In genomic region chr17:72122668-72123495, GRCh38 we compare ENCODE assay signal across 1 cellular context.
TF ChIP-seq lines count a peak whose summit lies in the region.

No MANE protein-coding gene starts in this region.

TF ChIP-seq in HepG2, 621 proteins besides CTCF, POLR2A, EP300 and RAD21 (continued from another document and continues in another):
- TF ChIP-seq PREB (CRISPR knock-in tag; IDR thresholded peaks at IDR 0.05) (no peak), MXD3 (CRISPR knock-in tag; IDR thresholded peaks at IDR 0.05) (no peak), GFI1 (CRISPR knock-in tag; IDR thresholded peaks at IDR 0.05; ENCODE audit: borderline replicate concordance) (peak; percentile 86; the same call in 1 of the 2 replicates), RCOR2 (CRISPR knock-in tag; IDR thresholded peaks at IDR 0.05) (peak; percentile 35; the same call in 1 of the 2 replicates), ZNF660 (CRISPR knock-in tag; IDR thresholded peaks at IDR 0.05; ENCODE audit: borderline replicate concordance, low read depth) (no peak), ZNF460 (CRISPR knock-in tag; IDR thresholded peaks at IDR 0.05; ENCODE audit: borderline replicate concordance) (no peak; the same call in 1 of the 2 replicates), ZNF446 (CRISPR knock-in tag; IDR thresholded peaks at IDR 0.05) (no peak), CC2D1A (CRISPR knock-in tag; IDR thresholded peaks at IDR 0.05) (no peak), HMG20A (CRISPR knock-in tag; IDR thresholded peaks at IDR 0.05; ENCODE audit: borderline replicate concordance) (no peak), ZNF773 (CRISPR knock-in tag; IDR thresholded peaks at IDR 0.05; ENCODE audit: borderline replicate concordance) (no peak), ZNF124 (CRISPR knock-in tag; IDR thresholded peaks at IDR 0.05) (peak; percentile 84; the same call in 1 of the 2 replicates), DDIT3 (CRISPR knock-in tag; IDR thresholded peaks at IDR 0.05) (no peak), ZNF382 (CRISPR knock-in tag; IDR thresholded peaks at IDR 0.05; ENCODE audit: borderline replicate concordance) (no peak), ZNF777 (CRISPR knock-in tag; IDR thresholded peaks at IDR 0.05) (no peak), PCBP1 (IDR thresholded peaks at IDR 0.05; ENCODE audit: borderline replicate concordance, low read depth, low read length) (peak; percentile 68; the same call in 1 of the 2 replicates), PTBP1 (IDR thresholded peaks at IDR 0.05; ENCODE audit: low read depth, low read length, poor library complexity, severe bottlenecking) (no peak), ISL2 (CRISPR knock-in tag; IDR thresholded peaks at IDR 0.05) (peak; percentile 85), ZBTB49 (CRISPR knock-in tag; IDR thresholded peaks at IDR 0.05; ENCODE audit: borderline replicate concordance) (no peak), PLRG1 (conservative IDR thresholded peaks at IDR 0.05) (no peak), RBM22 (optimal IDR thresholded peaks at IDR 0.05; ENCODE audit: low read length) (peak; percentile 99), ZSCAN25 (CRISPR knock-in tag; IDR thresholded peaks at IDR 0.05) (peak; percentile 46; the same call in 1 of the 2 replicates), ZNF432 (CRISPR knock-in tag; IDR thresholded peaks at IDR 0.05; ENCODE audit: borderline replicate concordance) (0 out of 2 replicates have a peak, but pooled peaks have one; percentile 25), CCAR2 (optimal IDR thresholded peaks at IDR 0.05; ENCODE audit: low read depth, low read length) (peak; percentile 75), ZBED4 (CRISPR knock-in tag; IDR thresholded peaks at IDR 0.05; ENCODE audit: borderline replicate concordance) (no peak), MTF1 (CRISPR knock-in tag; IDR thresholded peaks at IDR 0.05) (peak; percentile 42; the same call in 1 of the 2 replicates), RXRB (CRISPR knock-in tag; IDR thresholded peaks at IDR 0.05; ENCODE audit: borderline replicate concordance) (peak; percentile 48), ZHX2 (IDR thresholded peaks at IDR 0.05; ENCODE audit: low read depth) (no peak), ZHX2 (CRISPR knock-in tag; IDR thresholded peaks at IDR 0.05; ENCODE audit: borderline replicate concordance) (no peak), MXI1 (IDR thresholded peaks at IDR 0.05; ENCODE audit: borderline replicate concordance, low read depth, low read length) (no peak), PAX8 (CRISPR knock-in tag; IDR thresholded peaks at IDR 0.05; ENCODE audit: borderline replicate concordance) (no peak), ZNF337 (CRISPR knock-in tag; IDR thresholded peaks at IDR 0.05; ENCODE audit: borderline replicate concordance, low read depth) (no peak), ZNF180 (CRISPR knock-in tag; IDR thresholded peaks at IDR 0.05; ENCODE audit: borderline replicate concordance, low read depth) (no peak), SUZ12 (IDR thresholded peaks at IDR 0.05; ENCODE audit: low read depth, low read length) (no peak), FOXA3 (CRISPR knock-in tag; IDR thresholded peaks at IDR 0.05) (peak; percentile 70), ZNF354B (CRISPR knock-in tag; IDR thresholded peaks at IDR 0.05) (no peak), ZNF318 (CRISPR knock-in tag; IDR thresholded peaks at IDR 0.05) (peak; percentile 15; the same call in 1 of the 2 replicates), ZSCAN9 (CRISPR knock-in tag; IDR thresholded peaks at IDR 0.05; ENCODE audit: borderline replicate concordance) (peak; percentile 33; the same call in 1 of the 2 replicates), MTA1 (CRISPR knock-in tag; IDR thresholded peaks at IDR 0.05; ENCODE audit: borderline replicate concordance) (peak; percentile 47), TCF7L2 (IDR thresholded peaks at IDR 0.05; ENCODE audit: low read depth, low read length) (no peak)
